In genomic region chr5:79399046-79399445, GRCh38 we compare ENCODE assay signal across 16 cellular contexts.
"Had no signal": no experiment of that assay in that cellular context is flagged by ENCODE, and none has a peak within 500 bp of the region (broad histone marks: within the 10 kb centered on the region; RNA-seq: fewer than 3 reads in every experiment).

No MANE protein-coding gene starts in this region.

- H3K27me3 ChIP-seq: MG63 had no signal

- DNase-seq: KBM-7, MG63, NCI-H1092, NCI-H1105 treated with DMSO at 0.1 percent for 48 hours, NCI-H1436, NCI-H187 treated with DMSO at 0.1 percent for 48 hours, NCI-H2029 treated with DMSO at 0.1 percent for 48 hours, NCI-H2171 treated with DMSO at 0.1 percent for 48 hours, NCI-H2227 treated with DMSO at 0.1 percent for 48 hours, NCI-H524, NCI-H69, NCI-H774, RPMI8226, SHP77, SK-N-SH had no signal

- H3K9ac ChIP-seq: SK-N-SH had no signal

- H3K9me3 ChIP-seq: MG63, SK-N-SH had no signal

- FAIRE-seq: RCC 7860 had no signal

- H3K4me2 ChIP-seq: SK-N-SH had no signal

- H3K4me3 ChIP-seq: MG63 had no signal
